In genomic region chr6:140050232-140050995, GRCh38 we compare ENCODE assay signal across 11 cellular contexts.
DNase-seq lines count a peak whose midpoint lies in the region; ATAC-seq and TF ChIP-seq lines count a peak whose summit lies in the region.
"Had no signal": no experiment of that assay in that cellular context is flagged by ENCODE, and none has a peak within 500 bp of the region (broad histone marks: within the 10 kb centered on the region; RNA-seq: fewer than 3 reads in every experiment).

No MANE protein-coding gene starts in this region.

- no peaks in the 10 kb centered on the region for H3K4me1 ChIP-seq in mesendoderm (ENCODE audit: control insufficient read depth, low read depth, low read length)

- H3K9ac ChIP-seq in mesendoderm (ENCODE audit: low read length): no peak overlapping the region

- no peak overlapping the region for H3K4ac ChIP-seq in mesendoderm (ENCODE audit: low read depth, low read length)

- DNase-seq in Caki2 (ENCODE audit: low read depth): peak; percentile 88
- DNase-seq in NCI-H460 (ENCODE audit: extremely low read depth, low read depth): peak; percentile 83
- no peak for DNase-seq in chondrocyte (ENCODE audit: low spot score)
- DNase-seq in mesendoderm: peak; percentile 10
- DNase-seq in endothelial cell (ENCODE audit: low spot score): no peak
- DNase-seq: activated effector memory CD4-positive, alpha-beta T cell treated with anti-CD3 and anti-CD28 coated beads, Interleukin-2, amount 50 U/mL, for 16 hours; CD4-positive, CD25-positive, alpha-beta regulatory T cell; NCI-H510A treated with DMSO at 0.1 percent for 48 hours had no signal

- no peaks in the 10 kb centered on the region for H3K79me1 ChIP-seq in mesendoderm (ENCODE audit: low read length)

- H3K4me2 ChIP-seq in mesendoderm (ENCODE audit: low read length): no peak overlapping the region

- H3K79me2 ChIP-seq in mesendoderm (ENCODE audit: control insufficient read depth, insufficient read depth, low read length): no peaks in the 10 kb centered on the region

- TF ChIP-seq CTCF in chondrocyte (IDR thresholded peaks at IDR 0.05) (no peak), endothelial cell (IDR thresholded peaks at IDR 0.05; ENCODE audit: unreplicated experiment) (no peak)

- H3K36me3 Mint-ChIP-seq in chondrocyte (ENCODE audit: low read depth): no peaks in the 10 kb centered on the region
- no peaks in the 10 kb centered on the region for H3K36me3 Mint-ChIP-seq in stimulated activated memory B cell treated with anti-CD40 and anti-IgM and Interleukin-4, amounts not matched to agents 10 μg/mL and 1 μg/mL and 100 μg/mL, for 72 hours
- H3K36me3 Mint-ChIP-seq in endothelial cell (ENCODE audit: low read depth, unreplicated experiment): no peaks in the 10 kb centered on the region
- H3K36me3 Mint-ChIP-seq: CD4-positive, CD25-positive, alpha-beta regulatory T cell had no signal

- no peak overlapping the region for H4K8ac ChIP-seq in mesendoderm (ENCODE audit: low read depth, low read length)

- in situ Hi-C loops in Caki2 (cut with HindIII; ENCODE audit: low pct_unique_long_range_greater_than_20kb, low sequenced_read_pairs): no loop called here

- no peaks in the 10 kb centered on the region for H3K27me3 ChIP-seq in mesendoderm (ENCODE audit: insufficient read depth, low read length, poor library complexity)

- ATAC-seq in GM21723 (IDR thresholded peaks at IDR 0.05; ENCODE audit: unreplicated experiment) (no peak), GM18867 (IDR thresholded peaks at IDR 0.05; ENCODE audit: unreplicated experiment) (no peak)
- ATAC-seq in stimulated activated memory B cell treated with anti-CD40 and anti-IgM and Interleukin-4, amounts not matched to agents 10 μg/mL and 1 μg/mL and 100 μg/mL, for 72 hours: no peak

- H3K4me3 Mint-ChIP-seq in chondrocyte (ENCODE audit: unreplicated experiment) (no peak overlapping the region), endothelial cell (ENCODE audit: unreplicated experiment) (no peak overlapping the region)
- H3K4me3 Mint-ChIP-seq in stimulated activated memory B cell treated with anti-CD40 and anti-IgM and Interleukin-4, amounts not matched to agents 10 μg/mL and 1 μg/mL and 100 μg/mL, for 72 hours: no peak overlapping the region
- H3K4me3 Mint-ChIP-seq: CD4-positive, CD25-positive, alpha-beta regulatory T cell had no signal

- H3K9me3 Mint-ChIP-seq in chondrocyte (ENCODE audit: low read depth) (peaks cover 8% of the 10 kb centered on the region), endothelial cell (ENCODE audit: unreplicated experiment) (no peaks in the 10 kb centered on the region)
- H3K9me3 Mint-ChIP-seq in stimulated activated memory B cell treated with anti-CD40 and anti-IgM and Interleukin-4, amounts not matched to agents 10 μg/mL and 1 μg/mL and 100 μg/mL, for 72 hours: no peaks in the 10 kb centered on the region

- no peak overlapping the region for H3K23ac ChIP-seq in mesendoderm (ENCODE audit: low read length)

- H3K4me1 Mint-ChIP-seq in chondrocyte (ENCODE audit: low read depth) (peaks cover 33% of the 10 kb centered on the region), endothelial cell (ENCODE audit: unreplicated experiment) (no peaks in the 10 kb centered on the region)
- H3K4me1 Mint-ChIP-seq in stimulated activated memory B cell treated with anti-CD40 and anti-IgM and Interleukin-4, amounts not matched to agents 10 μg/mL and 1 μg/mL and 100 μg/mL, for 72 hours: no peaks in the 10 kb centered on the region
- H3K4me1 Mint-ChIP-seq: CD4-positive, CD25-positive, alpha-beta regulatory T cell had no signal

- H3K56ac ChIP-seq in mesendoderm (ENCODE audit: low read length): no peak overlapping the region

- no peak overlapping the region for H2AK5ac ChIP-seq in mesendoderm (ENCODE audit: low read length)

- H4K5ac ChIP-seq in mesendoderm (ENCODE audit: low read length): no peak overlapping the region

- H3K18ac ChIP-seq in mesendoderm (ENCODE audit: low read length): no peak overlapping the region

- no CpG with 5 or more reads among the region's 15 CpGs for WGBS in mesendoderm (ENCODE audit: extremely low coverage, insufficient coverage, low lambda C conversion rate)

- no peaks in the 10 kb centered on the region for H3K36me3 ChIP-seq in mesendoderm (ENCODE audit: control insufficient read depth, insufficient read depth, low read length)

- no peak overlapping the region for H2BK5ac ChIP-seq in mesendoderm (ENCODE audit: low read length)

- H3K27ac ChIP-seq in mesendoderm (ENCODE audit: low read depth, low read length): no peak overlapping the region

- H3K4me3 ChIP-seq in mesendoderm (ENCODE audit: low read length): no peak overlapping the region

- H2BK15ac ChIP-seq in mesendoderm (replicated peaks; ENCODE audit: low read depth): no peak overlapping the region

- H2BK120ac ChIP-seq in mesendoderm (ENCODE audit: low read depth, low read length): no peak overlapping the region

- H3K27ac Mint-ChIP-seq in chondrocyte (ENCODE audit: unreplicated experiment): peak overlapping the region; percentile 55
- no peak overlapping the region for H3K27ac Mint-ChIP-seq in stimulated activated memory B cell treated with anti-CD40 and anti-IgM and Interleukin-4, amounts not matched to agents 10 μg/mL and 1 μg/mL and 100 μg/mL, for 72 hours
- no peak overlapping the region for H3K27ac Mint-ChIP-seq in endothelial cell (ENCODE audit: unreplicated experiment)
- H3K27ac Mint-ChIP-seq: CD4-positive, CD25-positive, alpha-beta regulatory T cell had no signal

- H3K27me3 Mint-ChIP-seq in chondrocyte (ENCODE audit: low read depth) (no peaks in the 10 kb centered on the region), endothelial cell (ENCODE audit: unreplicated experiment) (no peaks in the 10 kb centered on the region)
- H3K27me3 Mint-ChIP-seq in stimulated activated memory B cell treated with anti-CD40 and anti-IgM and Interleukin-4, amounts not matched to agents 10 μg/mL and 1 μg/mL and 100 μg/mL, for 72 hours: peaks cover 12% of the 10 kb centered on the region
- H3K27me3 Mint-ChIP-seq: CD4-positive, CD25-positive, alpha-beta regulatory T cell had no signal

Comparison
In these comparisons a context has a peak if more than half of its experiments do, and no peak if none do; other contexts are left out.
1. DNase-seq: peak in Caki2 (single experiment), NCI-H460 (single experiment) and mesendoderm (single experiment); none in chondrocyte (single experiment) and endothelial cell (single experiment).